In the genomic region with DNA sequence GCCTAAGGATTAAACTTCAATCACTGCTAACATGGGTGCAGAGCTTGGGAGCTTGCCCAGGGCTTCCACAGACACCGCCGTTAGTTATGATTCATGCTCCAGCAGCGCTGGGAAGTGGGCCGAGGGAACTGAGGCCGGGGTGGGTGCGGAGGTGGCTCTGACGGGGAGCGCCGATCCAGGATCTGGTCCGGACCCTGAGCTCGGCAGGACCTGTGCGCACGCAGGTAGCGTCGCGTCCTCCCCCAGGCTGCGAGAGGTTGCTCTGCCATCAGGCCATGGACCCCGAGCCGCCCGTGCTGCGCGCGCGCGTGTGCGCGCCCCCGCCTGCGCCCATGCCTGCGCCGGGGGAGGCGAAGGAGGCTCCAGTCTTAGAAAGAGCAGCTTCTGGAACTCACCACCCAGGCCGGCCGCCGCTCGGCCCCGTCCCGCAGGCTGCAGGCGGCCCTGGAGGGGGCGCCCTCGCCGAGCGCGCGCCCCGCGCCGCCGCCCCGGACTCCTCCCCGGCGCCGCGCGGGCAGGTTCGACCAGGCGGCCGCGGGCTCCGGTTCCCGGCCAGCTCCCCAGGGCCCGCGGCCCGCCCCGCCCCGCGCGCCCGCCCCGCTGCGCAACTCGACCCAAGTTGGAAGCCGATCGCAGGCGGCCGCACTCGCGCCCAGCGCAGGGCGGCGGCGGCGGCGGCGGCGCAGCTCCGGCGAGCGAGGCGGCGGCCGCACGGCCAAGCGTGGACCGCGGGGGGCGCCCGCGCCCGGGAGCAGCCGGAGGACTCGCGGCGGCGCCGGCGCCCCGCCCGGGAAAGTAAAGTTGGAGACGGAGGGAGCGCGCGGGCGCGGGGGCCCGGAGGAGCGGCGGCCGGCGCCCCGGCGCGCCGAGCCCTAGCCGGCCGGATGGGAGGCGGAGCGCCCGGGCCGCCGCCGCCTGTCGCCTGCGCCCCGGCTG, we compare ENCODE assay signal across 8 cellular contexts. TPM values are rescaled to one million over a fixed set of nuclear protein-coding genes. Genes with fewer than 3 reads are reported as not detected.
A peak's percentile ranks its signal among the peaks of the same experiment; 100 is the strongest.
DNase-seq lines count a peak whose midpoint lies in the region; ATAC-seq and TF ChIP-seq lines count a peak whose summit lies in the region.

No MANE protein-coding gene starts in this region.

- CTCF ChIA-PET in activated CD4-positive, alpha-beta memory T cell treated with anti-CD3 and anti-CD28 coated beads for 36 hours (lab: Charles Lee) = interaction anchor here (0.6 to 1.5 kb wide), 2 partner anchors 19 to 115 kb away, joined by 3 to 5 read pairs; no protein-coding TSS in a partner anchor
- CTCF ChIA-PET in activated CD4-positive, alpha-beta memory T cell treated with anti-CD3 and anti-CD28 coated beads, Interleukin-2, amount 10 ng/mL, durations not matched to agents 7 days and 5 days (lab: Charles Lee) = no interaction called here

- H3K27ac Mint-ChIP-seq in activated CD4-positive, alpha-beta memory T cell treated with anti-CD3 and anti-CD28 coated beads for 36 hours = no peak overlapping the region
- H3K27ac Mint-ChIP-seq in activated CD4-positive, alpha-beta memory T cell treated with anti-CD3 and anti-CD28 coated beads, Interleukin-2, amount 10 ng/mL, durations not matched to agents 7 days and 5 days = no peak overlapping the region

- H3K36me3 Mint-ChIP-seq in activated CD4-positive, alpha-beta memory T cell treated with anti-CD3 and anti-CD28 coated beads for 36 hours = no peaks in the 10 kb centered on the region
- no peaks in the 10 kb centered on the region for H3K36me3 Mint-ChIP-seq in activated CD4-positive, alpha-beta memory T cell treated with anti-CD3 and anti-CD28 coated beads, Interleukin-2, amount 10 ng/mL, durations not matched to agents 7 days and 5 days (ENCODE audit: low read depth)

- H3K9me3 ChIP-seq in gastroesophageal sphincter (no peaks in the 10 kb centered on the region), prostate gland (no peaks in the 10 kb centered on the region)

- H3K27me3 Mint-ChIP-seq in activated CD4-positive, alpha-beta memory T cell treated with anti-CD3 and anti-CD28 coated beads for 36 hours = peaks cover 17% of the 10 kb centered on the region
- H3K27me3 Mint-ChIP-seq in activated CD4-positive, alpha-beta memory T cell treated with anti-CD3 and anti-CD28 coated beads, Interleukin-2, amount 10 ng/mL, durations not matched to agents 7 days and 5 days = peaks cover 24% of the 10 kb centered on the region

- peak overlapping the region in 3 of 4 donors; percentile 11 to 47 (median 31) for H3K27ac ChIP-seq in gastroesophageal sphincter
- peak overlapping the region; percentile 20 to 41 for H3K27ac ChIP-seq in prostate gland

- H3K36me3 ChIP-seq in gastroesophageal sphincter (no peaks in the 10 kb centered on the region), prostate gland (no peaks in the 10 kb centered on the region)

- ATAC-seq in gastroesophageal sphincter (peak; percentile 57), GM21737 (IDR thresholded peaks at IDR 0.05; ENCODE audit: unreplicated experiment) (no peak)

- POLR2A ChIA-PET in activated CD4-positive, alpha-beta memory T cell treated with anti-CD3 and anti-CD28 coated beads for 36 hours (lab: Charles Lee) = no interaction called here
- POLR2A ChIA-PET in activated CD4-positive, alpha-beta memory T cell treated with anti-CD3 and anti-CD28 coated beads, Interleukin-2, amount 10 ng/mL, durations not matched to agents 7 days and 5 days (lab: Charles Lee) = no interaction called here

- H3K4me1 Mint-ChIP-seq in activated CD4-positive, alpha-beta memory T cell treated with anti-CD3 and anti-CD28 coated beads for 36 hours (ENCODE audit: low read depth) = peaks cover 2% of the 10 kb centered on the region
- H3K4me1 Mint-ChIP-seq in activated CD4-positive, alpha-beta memory T cell treated with anti-CD3 and anti-CD28 coated beads, Interleukin-2, amount 10 ng/mL, durations not matched to agents 7 days and 5 days = peaks cover 7% of the 10 kb centered on the region

- H3K27me3 ChIP-seq in gastroesophageal sphincter (peaks cover 63% of the 10 kb centered on the region), prostate gland (replicated peaks; ENCODE audit: insufficient read depth) (peaks cover 3% of the 10 kb centered on the region)

- H3K4me3 ChIP-seq in gastroesophageal sphincter (peak overlapping the region in 1 of 2 donors; percentile 51), prostate gland (peak overlapping the region; percentile 22 to 35)

- WGBS in gastroesophageal sphincter (ENCODE audit: low coverage in 1 of 2), 2 donors = no CpG with 5 or more reads among the region's 135 CpGs
- 2% methylated on average over 73 of the region's 135 CpGs for WGBS in prostate gland

- TF ChIP-seq CTCF in gastroesophageal sphincter (IDR thresholded peaks at IDR 0.05) (peak in 1 of 4 experiments; percentile 22), prostate gland (IDR thresholded peaks at IDR 0.05) (peak in 2 of 4 experiments; percentile 5 to 35)

- H3K4me3 Mint-ChIP-seq in activated CD4-positive, alpha-beta memory T cell treated with anti-CD3 and anti-CD28 coated beads for 36 hours = no peak overlapping the region
- H3K4me3 Mint-ChIP-seq in activated CD4-positive, alpha-beta memory T cell treated with anti-CD3 and anti-CD28 coated beads, Interleukin-2, amount 10 ng/mL, durations not matched to agents 7 days and 5 days = no peak overlapping the region

- intact Hi-C loops in activated CD4-positive, alpha-beta memory T cell treated with anti-CD3 and anti-CD28 coated beads for 36 hours (cut with micrococcal nuclease) = no loop called here
- intact Hi-C loops in prostate gland (cut with DNase I) = no loop called here

- peak; percentile 10 for DNase-seq in activated CD4-positive, alpha-beta memory T cell treated with anti-CD3 and anti-CD28 coated beads for 36 hours
- DNase-seq in activated CD4-positive, alpha-beta memory T cell treated with anti-CD3 and anti-CD28 coated beads, Interleukin-2, amount 10 ng/mL, durations not matched to agents 7 days and 5 days = no peak
- peak; percentile 43 for DNase-seq in SW480 (ENCODE audit: low spot score)
- no peak for DNase-seq in prostate gland (ENCODE audit: low spot score)
- DNase-seq in effector CD8-positive, alpha-beta T cell (lab: John Stamatoyannopoulos, UW) = no peak
- no peak for DNase-seq in NCI-H1436 (lab: John Stamatoyannopoulos, UW)

- TF ChIP-seq EP300 in gastroesophageal sphincter (IDR thresholded peaks at IDR 0.05) = no peak

- TF ChIP-seq POLR2A in gastroesophageal sphincter (IDR thresholded peaks at IDR 0.05) = no peak
- TF ChIP-seq POLR2A in prostate gland (IDR thresholded peaks at IDR 0.05) = no peak

- H3K4me1 ChIP-seq in gastroesophageal sphincter = peaks cover 0 to 18% (median 0%) of the 10 kb centered on the region in 3 donors
- no peaks in the 10 kb centered on the region for H3K4me1 ChIP-seq in prostate gland (replicated peaks)

- H3K9me3 Mint-ChIP-seq in activated CD4-positive, alpha-beta memory T cell treated with anti-CD3 and anti-CD28 coated beads for 36 hours = no peaks in the 10 kb centered on the region
- no peaks in the 10 kb centered on the region for H3K9me3 Mint-ChIP-seq in activated CD4-positive, alpha-beta memory T cell treated with anti-CD3 and anti-CD28 coated beads, Interleukin-2, amount 10 ng/mL, durations not matched to agents 7 days and 5 days

RNA-seq across cellular contexts. Expression of gene ADRA2C, which starts 0.6 kb away (rescaled TPM):
- not detected for total RNA-seq in activated CD4-positive, alpha-beta memory T cell treated with anti-CD3 and anti-CD28 coated beads for 36 hours
- not detected for total RNA-seq in activated CD4-positive, alpha-beta memory T cell treated with anti-CD3 and anti-CD28 coated beads, Interleukin-2, amount 10 ng/mL, durations not matched to agents 7 days and 5 days
- total RNA-seq in gastroesophageal sphincter = 10 to 100 TPM in 1 of 4 donors, 1 to 10 TPM in 3; 1.2 to 26.5 (median 6.1) TPM
- 10 to 100 TPM in 1 of 2 donors, under 1 TPM in 1; 0.59 to 28.6 TPM for total RNA-seq in prostate gland

Comparison
In these comparisons a context has a peak if more than half of its experiments do, and no peak if none do; other contexts are left out.
1. DNase-seq: peak in activated CD4-positive, alpha-beta memory T cell treated with anti-CD3 and anti-CD28 coated beads for 36 hours (single experiment) and SW480 (single experiment); none in activated CD4-positive, alpha-beta memory T cell treated with anti-CD3 and anti-CD28 coated beads, Interleukin-2, amount 10 ng/mL, durations not matched to agents 7 days and 5 days (single experiment), prostate gland (single experiment), effector CD8-positive, alpha-beta T cell (single experiment) and NCI-H1436 (single experiment).